Comparison of ENCODE assay signal across 25 cellular contexts in the genomic region with DNA sequence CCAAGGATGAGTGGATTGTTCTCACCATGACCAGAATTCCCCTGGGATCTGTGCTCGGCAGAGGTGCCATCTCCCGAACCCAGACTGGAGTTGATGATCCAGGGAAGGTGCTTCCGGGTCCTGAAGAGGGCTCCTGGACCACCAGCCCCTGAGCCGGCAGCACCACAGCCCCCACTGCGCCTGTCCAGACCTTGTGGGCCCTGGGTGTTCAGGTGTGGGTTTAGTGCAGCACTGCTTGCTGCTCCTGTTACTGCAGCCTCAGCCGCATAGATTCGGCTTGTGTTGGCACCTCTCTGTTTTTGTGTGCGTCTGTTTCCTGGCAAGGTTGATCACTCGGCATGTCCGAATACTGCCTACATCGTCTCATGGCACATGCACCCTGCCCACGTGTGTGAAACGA. TPM values are rescaled to one million over a fixed set of nuclear protein-coding genes. Genes with fewer than 3 reads are reported as not detected.
DNase-seq lines count a peak whose midpoint lies in the region; FAIRE-seq and TF ChIP-seq lines count a peak whose summit lies in the region.
"Had no signal": no experiment of that assay in that cellular context is flagged by ENCODE, and none has a peak within 500 bp of the region (broad histone marks: within the 10 kb centered on the region; RNA-seq: fewer than 3 reads in every experiment).

No MANE protein-coding gene starts in this region.

- TF ChIP-seq POLR2A in H1 (IDR thresholded peaks at IDR 0.05; ENCODE audit: control extremely low read depth in 1 of 2, low read depth in 2 of 2, low read length in 2 of 2), result no peak

- H2BK120ac ChIP-seq in H1 (replicated peaks; ENCODE audit: low read depth, low read length), result no peak overlapping the region
- no peak overlapping the region for H2BK120ac ChIP-seq in neuronal stem cell (ENCODE audit: low read depth, low read length)

- H3K4me2 ChIP-seq in OCI-LY3 (ENCODE audit: low read length), result peak overlapping the region; percentile 76
- no peak overlapping the region for H3K4me2 ChIP-seq in H1 (ENCODE audit: insufficient read depth in 1 of 2, low read depth in 2 of 2, low read length in 2 of 2)
- no peak overlapping the region for H3K4me2 ChIP-seq in neuronal stem cell (ENCODE audit: insufficient read depth, low read length, poor library complexity, severe bottlenecking)

- DNase-seq in H7, result peak; percentile 38
- no peak for DNase-seq in H1 (ENCODE audit: low read depth in 1 of 2, low spot score in 2 of 2)
- no peak for DNase-seq in neuronal stem cell (ENCODE audit: low spot score)
- no peak for DNase-seq in kidney tubule cell (ENCODE audit: low spot score)
- DNase-seq in pons (ENCODE audit: low spot score), result no peak
- DNase-seq in activated CD4-positive, CD25-positive, alpha-beta regulatory T cell (lab: John Stamatoyannopoulos, UW), result no peak
- no peak for DNase-seq in NCI-H446 treated with DMSO at 0.1 percent for 48 hours (lab: John Stamatoyannopoulos, UW)
- DNase-seq: AML-193, IMR-90, Karpas-422, NCI-H1092, NCI-H1436 treated with DMSO at 0.1 percent for 48 hours, NCI-H2029, NCI-H2171 treated with DMSO at 0.1 percent for 48 hours, NCI-H446 had no signal

- H3K9ac ChIP-seq in OCI-LY3 (ENCODE audit: low read length), result peak overlapping the region; percentile 11; the same call in 1 of the 2 replicates
- no peak overlapping the region for H3K9ac ChIP-seq in H1 (replicated peaks in 1 of 4; ENCODE audit: extremely low read depth in 1 of 4, low read depth in 3 of 4, low read length in 3 of 4)
- H3K9ac ChIP-seq in neuronal stem cell (ENCODE audit: low read depth, low read length, poor library complexity), result no peak overlapping the region

- H4K91ac ChIP-seq in H1 (replicated peaks; ENCODE audit: insufficient read length, low read length), result no peak overlapping the region
- no peak overlapping the region for H4K91ac ChIP-seq in neuronal stem cell (ENCODE audit: low read depth, low read length, poor library complexity)

- H3K27me3 ChIP-seq in H7 (ENCODE audit: control insufficient read depth, insufficient read depth, low read length), result no peaks in the 10 kb centered on the region
- H3K27me3 ChIP-seq in OCI-LY3 (ENCODE audit: low read depth, low read length), result peaks cover 12% of the 10 kb centered on the region
- no peaks in the 10 kb centered on the region for H3K27me3 ChIP-seq in H1 (replicated peaks in 1 of 4; ENCODE audit: control insufficient read depth in 3 of 4, extremely low read depth in 1 of 4, insufficient read depth in 3 of 4, low read length in 3 of 4)
- H3K27me3 ChIP-seq in neuronal stem cell (ENCODE audit: control insufficient read depth in 3 of 3, insufficient read depth in 3 of 3, low read depth in 1 of 3, low read length in 3 of 3), result no peaks in the 10 kb centered on the region
- H3K27me3 ChIP-seq: Peyer's patch had no signal

- H4K20me1 ChIP-seq in OCI-LY3 (ENCODE audit: insufficient read depth, low read length) (no peaks in the 10 kb centered on the region), H1 (replicated peaks in 1 of 2; ENCODE audit: control insufficient read depth in 1 of 2, insufficient read depth in 2 of 2, low read length in 2 of 2) (no peaks in the 10 kb centered on the region)

- TF ChIP-seq EP300 in H1 (IDR thresholded peaks at IDR 0.05; ENCODE audit: borderline replicate concordance in 1 of 2, low read depth in 2 of 2, low read length in 2 of 2), result no peak

- H2BK12ac ChIP-seq in H1 (ENCODE audit: low read depth, low read length), result no peak overlapping the region
- no peak overlapping the region for H2BK12ac ChIP-seq in neuronal stem cell (ENCODE audit: low read length)

- 92% methylated on average over 13 of the region's 13 CpGs; no CpG with 5 or more reads in 1 of the 2 experiments for WGBS in H1 (ENCODE audit: extremely low coverage in 1 of 2, insufficient coverage in 1 of 2, insufficient read length in 1 of 2, insufficient replicate concordance in 2 of 2, low coverage in 1 of 2, low lambda C conversion rate in 2 of 2, missing lambda C conversion rate in 1 of 2), 2 experiments
- no CpG with 5 or more reads among the region's 13 CpGs for WGBS in neuronal stem cell (ENCODE audit: extremely low coverage in 2 of 2, insufficient read length in 2 of 2, insufficient replicate concordance in 1 of 2), 2 donors

- H2AK5ac ChIP-seq in H1 (ENCODE audit: low read depth, low read length) (no peak overlapping the region), neuronal stem cell (ENCODE audit: low read depth, low read length) (no peak overlapping the region)

- H3K23ac ChIP-seq in H1 (ENCODE audit: insufficient read length) (no peak overlapping the region), neuronal stem cell (ENCODE audit: low read depth, low read length, poor library complexity) (no peak overlapping the region)

- no peaks in the 10 kb centered on the region for H3K23me2 ChIP-seq in H1 (ENCODE audit: low read depth, low read length)

- no peak for TF ChIP-seq CTCF in OCI-LY3 (IDR thresholded peaks at IDR 0.05; ENCODE audit: low read depth, low read length)
- no peak for TF ChIP-seq CTCF in H1 (IDR thresholded peaks at IDR 0.05; ENCODE audit: control extremely low read depth in 1 of 3, insufficient read depth in 1 of 3, low read depth in 1 of 3, low read length in 3 of 3)

- H2AFZ ChIP-seq in OCI-LY3 (ENCODE audit: low read depth, low read length) (peak overlapping the region; percentile 76), H1 (ENCODE audit: low read length) (peak overlapping the region; percentile 67), neuronal stem cell (ENCODE audit: low read length) (no peak overlapping the region)

- FAIRE-seq in H1 (lab: Jason Lieb, UNC), result no peak
- FAIRE-seq: D721Med, GM12891, GM19239, H54 had no signal

- no peak overlapping the region for H2BK20ac ChIP-seq in H1 (ENCODE audit: low read length)

- H2BK5ac ChIP-seq in H1 (ENCODE audit: low read depth, low read length) (no peak overlapping the region), neuronal stem cell (ENCODE audit: low read length) (no peak overlapping the region)

- H2BK15ac ChIP-seq in H1 (ENCODE audit: low read length), result no peak overlapping the region
- H2BK15ac ChIP-seq in neuronal stem cell (ENCODE audit: low read length), result no peak overlapping the region

- H3K56ac ChIP-seq in H1 (replicated peaks; ENCODE audit: insufficient read length, low read depth, low read length), result no peak overlapping the region

- H3K18ac ChIP-seq in H1 (ENCODE audit: extremely low read depth, low read length), result no peak overlapping the region
- H3K18ac ChIP-seq in neuronal stem cell (ENCODE audit: low read length), result peak overlapping the region; percentile 60

- 0 out of 2 replicates have a peak, but pooled peaks cover 2% of the 10 kb centered on the region for H3K79me1 ChIP-seq in H1 (ENCODE audit: low read depth, low read length)
- no peaks in the 10 kb centered on the region for H3K79me1 ChIP-seq in neuronal stem cell (ENCODE audit: low read depth, low read length)

- H4K8ac ChIP-seq in H1 (ENCODE audit: extremely low read depth, insufficient read depth, low read length) (no peak overlapping the region), neuronal stem cell (ENCODE audit: low read depth, low read length) (no peak overlapping the region)

- H3K9me3 ChIP-seq in OCI-LY3 (ENCODE audit: insufficient read depth, low read length) (no peaks in the 10 kb centered on the region), H1 (ENCODE audit: insufficient read depth in 2 of 2, low read depth in 1 of 2, low read length in 1 of 2) (no peaks in the 10 kb centered on the region), neuronal stem cell (replicated peaks in 1 of 2; ENCODE audit: control insufficient read depth in 2 of 2, insufficient read depth in 1 of 2, low read depth in 1 of 2, low read length in 2 of 2) (no peaks in the 10 kb centered on the region)
- H3K9me3 ChIP-seq: Peyer's patch had no signal

- H3K36me3 ChIP-seq in H7 (replicated peaks; ENCODE audit: control insufficient read depth, insufficient read depth, low read length), result no peaks in the 10 kb centered on the region
- no peaks in the 10 kb centered on the region for H3K36me3 ChIP-seq in OCI-LY3 (replicated peaks; ENCODE audit: low read depth, low read length)
- no peaks in the 10 kb centered on the region for H3K36me3 ChIP-seq in H1 (ENCODE audit: control insufficient read depth in 2 of 4, insufficient read depth in 4 of 4, low read length in 3 of 4)
- H3K36me3 ChIP-seq in neuronal stem cell (replicated peaks in 1 of 2; ENCODE audit: control insufficient read depth in 2 of 2, insufficient read depth in 2 of 2, low read length in 2 of 2), result no peaks in the 10 kb centered on the region
- H3K36me3 ChIP-seq: Peyer's patch had no signal

- no peak overlapping the region for H3K4ac ChIP-seq in H1 (replicated peaks; ENCODE audit: insufficient read length, low read depth, low read length)
- no peak overlapping the region for H3K4ac ChIP-seq in neuronal stem cell (ENCODE audit: low read length)

- H3K79me2 ChIP-seq in OCI-LY3 (ENCODE audit: low read length), result no peaks in the 10 kb centered on the region
- no peaks in the 10 kb centered on the region for H3K79me2 ChIP-seq in H1 (ENCODE audit: control insufficient read depth in 1 of 2, insufficient read depth in 2 of 2, low read length in 2 of 2)

- no peak overlapping the region for H4K5ac ChIP-seq in H1 (ENCODE audit: insufficient read length, low read depth, low read length)

- H3K14ac ChIP-seq in H1 (ENCODE audit: insufficient read length) (no peak overlapping the region), neuronal stem cell (ENCODE audit: low read length) (no peak overlapping the region)

- CTCF ChIA-PET in H1 (lab: Charles Lee; ENCODE audit: partially characterized antibody), result interaction anchor here (0.7 to 2.7 kb wide), 8 partner anchors 8 to 56 kb away, joined by 3 to 10 read pairs (median 3); no protein-coding TSS in a partner anchor

- no peak for TF ChIP-seq RAD21 in H1 (IDR thresholded peaks at IDR 0.05 in 1 of 2, conservative IDR thresholded peaks at IDR 0.05 in 1 of 2; ENCODE audit: low read depth in 2 of 2, low read length in 2 of 2)

- H3K27ac ChIP-seq in OCI-LY3 (ENCODE audit: low read length), result no peak overlapping the region
- no peak overlapping the region for H3K27ac ChIP-seq in H1 (ENCODE audit: low read depth, low read length)
- no peak overlapping the region for H3K27ac ChIP-seq in neuronal stem cell (replicated peaks; ENCODE audit: low read length)
- H3K27ac ChIP-seq: C4-2B, HL-60, Peyer's patch had no signal

- H3K4me3 ChIP-seq in H7 (ENCODE audit: insufficient read depth, low read depth, low read length), result no peak overlapping the region
- peak overlapping the region; percentile 70 for H3K4me3 ChIP-seq in OCI-LY3 (ENCODE audit: low read length)
- no peak overlapping the region for H3K4me3 ChIP-seq in H1 (ENCODE audit: extremely low read depth in 1 of 4, insufficient read depth in 2 of 4, low read depth in 3 of 4, low read length in 4 of 4)
- no peak overlapping the region for H3K4me3 ChIP-seq in neuronal stem cell (ENCODE audit: low read length in 2 of 2)
- H3K4me3 ChIP-seq: Peyer's patch had no signal

- peaks cover 5% of the 10 kb centered on the region for H3K4me1 ChIP-seq in OCI-LY3 (ENCODE audit: low read length)
- no peaks in the 10 kb centered on the region for H3K4me1 ChIP-seq in H1 (replicated peaks in 1 of 4; ENCODE audit: control insufficient read depth in 3 of 4, insufficient read depth in 4 of 4, low read length in 3 of 4)
- no peaks in the 10 kb centered on the region for H3K4me1 ChIP-seq in neuronal stem cell (ENCODE audit: control insufficient read depth in 2 of 2, insufficient read depth in 1 of 2, low read depth in 1 of 2, low read length in 2 of 2)
- H3K4me1 ChIP-seq: Peyer's patch had no signal

- POLR2A ChIA-PET in H1 (lab: Charles Lee; ENCODE audit: partially characterized antibody), result interaction anchor here (1.2 to 10.9 kb wide), 2 partner anchors 17 to 23 kb away, joined by 5 to 105 read pairs; partner anchors contain the start of gene NPM1

RNA-seq across cellular contexts. Expression of gene NPM1, which starts 16.3 kb away (rescaled TPM):
- 2,089 and 3,527 TPM in 2 replicates for total RNA-seq in H7 (2014; rRNA removed; shearing (Covaris generic))
- total RNA-seq in H1 (2021; fragmentation: NEBNext Ultra II Directional; extraction: Animal tissue kit (Norgen Biotek cat#: 25700)), result 4,042 and 4,211 TPM in 2 replicates
- 2,182 and 2,865 TPM in 2 replicates for polyA plus RNA-seq in H1 (2011; rRNA removed)
- 2,969 TPM for polyA plus RNA-seq in H1 (2011; cell fraction: cytosol; rRNA removed)
- 1,346 TPM for polyA plus RNA-seq in H1 (2011; cell fraction: nucleus; rRNA removed)
- polyA plus RNA-seq in H1 (2012, experiment 1 of 2), result 3,982 to 7,380 TPM (median 6,139 TPM) in 4 replicates
- polyA plus RNA-seq in H1 (2012, experiment 2 of 2), result 312 TPM
- polyA plus RNA-seq in H1 (2013, experiment 1 of 2), result 3,410 TPM
- 3,424 TPM for polyA plus RNA-seq in H1 (2013, experiment 2 of 2)
- polyA minus RNA-seq in H1 (2011; rRNA and poly(A)+ RNA removed), result 2,157 and 2,667 TPM in 2 replicates
- 5,713 TPM for polyA minus RNA-seq in H1 (2011; cell fraction: cytosol; rRNA and poly(A)+ RNA removed)
- polyA minus RNA-seq in H1 (2011; cell fraction: nucleus; rRNA and poly(A)+ RNA removed), result 2,033 TPM
- polyA plus RNA-seq in neuronal stem cell (2013, experiment 1 of 2), result 2,664 TPM
- polyA plus RNA-seq in neuronal stem cell (2013, experiment 2 of 2), result 2,628 TPM

RNA-seq across cellular contexts. Expression of gene FGF18, which starts 48.1 kb away (rescaled TPM):
- 1.9 TPM in 2 replicates for total RNA-seq in H7 (2014; rRNA removed; shearing (Covaris generic))
- 0.63 and 1.3 TPM in 2 replicates for total RNA-seq in H1 (2021; fragmentation: NEBNext Ultra II Directional; extraction: Animal tissue kit (Norgen Biotek cat#: 25700))
- 0.54 and 0.64 TPM in 2 replicates for polyA plus RNA-seq in H1 (2011; rRNA removed)
- polyA plus RNA-seq in H1 (2011; cell fraction: cytosol; rRNA removed), result 0.49 TPM
- polyA plus RNA-seq in H1 (2011; cell fraction: nucleus; rRNA removed), result 0.76 TPM
- polyA plus RNA-seq in H1 (2012, experiment 1 of 2), result 0.32 to 0.57 TPM (median 0.39 TPM) in 4 replicates
- 0.49 TPM for polyA plus RNA-seq in H1 (2012, experiment 2 of 2)
- polyA plus RNA-seq in H1 (2013, experiment 1 of 2), result 1.4 TPM
- 1.3 TPM for polyA plus RNA-seq in H1 (2013, experiment 2 of 2)
- 0.22 TPM in 1 of 2 replicates, not detected in the other for polyA minus RNA-seq in H1 (2011; rRNA and poly(A)+ RNA removed)
- 0.73 TPM for polyA minus RNA-seq in H1 (2011; cell fraction: cytosol; rRNA and poly(A)+ RNA removed)
- polyA minus RNA-seq in H1 (2011; cell fraction: nucleus; rRNA and poly(A)+ RNA removed), result not detected
- polyA plus RNA-seq in neuronal stem cell (2013, experiment 1 of 2), result 0.22 TPM
- polyA plus RNA-seq in neuronal stem cell (2013, experiment 2 of 2), result 0.19 TPM
- total RNA-seq: IMR-90, MCF 10A, SK-MEL-5 had no signal
